Comparison of ENCODE assay signal across 8 cellular contexts in the genomic region with DNA sequence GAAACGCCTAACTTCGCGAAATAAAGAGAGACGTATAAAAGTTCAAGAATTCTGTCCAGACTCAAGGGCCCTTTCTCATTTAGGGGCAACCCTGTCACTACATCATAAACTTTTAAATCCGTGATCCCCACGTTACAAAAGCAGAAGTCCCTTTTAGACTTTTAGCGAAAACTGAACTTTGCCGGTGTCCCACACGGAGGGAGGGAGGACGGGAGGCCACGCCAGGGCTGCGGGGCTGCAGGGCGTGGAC. TPM values are rescaled to one million over a fixed set of nuclear protein-coding genes. Genes with fewer than 3 reads are reported as not detected.
DNase-seq lines count a peak whose midpoint lies in the region; ATAC-seq, FAIRE-seq and TF ChIP-seq lines count a peak whose summit lies in the region.

No MANE protein-coding gene starts in this region.

- no peak overlapping the region for H4K91ac ChIP-seq in H1 (replicated peaks; ENCODE audit: insufficient read length, low read length)

- H2BK120ac ChIP-seq in H1 (replicated peaks; ENCODE audit: low read depth, low read length), result no peak overlapping the region

- CTCF ChIA-PET in activated CD4-positive, alpha-beta T cell treated with anti-CD3 and anti-CD28 coated beads for 36 hours (lab: Charles Lee), result interaction anchor here (1.0 to 8.5 kb wide), 5 partner anchors 11 to 60 kb away, joined by 3 to 45 read pairs (median 5); no protein-coding TSS in a partner anchor
- CTCF ChIA-PET in H1 (lab: Charles Lee; ENCODE audit: partially characterized antibody), result interaction anchor here (1.2 to 2.4 kb wide), 5 partner anchors 10 to 361 kb away, joined by 3 to 12 read pairs (median 3); no protein-coding TSS in a partner anchor

- peak overlapping the region; percentile 75 for H3K4me3 Mint-ChIP-seq in activated CD4-positive, alpha-beta T cell treated with anti-CD3 and anti-CD28 coated beads for 36 hours

- H4K5ac ChIP-seq in H1 (ENCODE audit: insufficient read length, low read depth, low read length), result no peak overlapping the region

- peak overlapping the region; percentile 81 to 96 for H3K4me2 ChIP-seq in H1 (ENCODE audit: insufficient read depth in 1 of 2, low read depth in 2 of 2, low read length in 2 of 2)
- H3K4me2 ChIP-seq in Karpas-422 (ENCODE audit: low read depth, low read length, poor library complexity, severe bottlenecking), result no peak overlapping the region

- H3K23ac ChIP-seq in H1 (ENCODE audit: insufficient read length), result no peak overlapping the region

- H3K4me3 ChIP-seq in NT2/D1 (ENCODE audit: insufficient read length, low read depth) (peak overlapping the region; percentile 41), H1 (ENCODE audit: extremely low read depth in 1 of 4, insufficient read depth in 2 of 4, low read depth in 3 of 4, low read length in 4 of 4) (peak overlapping the region; percentile 50 to 86 (median 60)), pancreas (peak overlapping the region; percentile 47 to 63 (median 55)), Karpas-422 (ENCODE audit: low read length) (no peak overlapping the region)

- WGBS in H1 (ENCODE audit: extremely low coverage in 1 of 2, insufficient coverage in 1 of 2, insufficient read length in 1 of 2, insufficient replicate concordance in 2 of 2, low coverage in 1 of 2, low lambda C conversion rate in 2 of 2, missing lambda C conversion rate in 1 of 2), 2 experiments, result 4% methylated on average over 13 of the region's 13 CpGs; no CpG with 5 or more reads in 1 of the 2 experiments
- WGBS in pancreas, 2 donors, result 1% methylated on average over 13 of the region's 13 CpGs

- H3K36me3 Mint-ChIP-seq in activated CD4-positive, alpha-beta T cell treated with anti-CD3 and anti-CD28 coated beads for 36 hours (ENCODE audit: low read depth), result no peaks in the 10 kb centered on the region

- H2AFZ ChIP-seq in H1 (ENCODE audit: low read length) (peak overlapping the region; percentile 14; the same call in 1 of the 2 replicates), Karpas-422 (ENCODE audit: low read length) (no peak overlapping the region)

- no peaks in the 10 kb centered on the region for H3K9me3 ChIP-seq in NT2/D1 (ENCODE audit: insufficient read depth, low read length)
- H3K9me3 ChIP-seq in H1 (ENCODE audit: insufficient read depth in 2 of 2, low read depth in 1 of 2, low read length in 1 of 2), result no peaks in the 10 kb centered on the region
- H3K9me3 ChIP-seq in pancreas, result no peaks in the 10 kb centered on the region
- H3K9me3 ChIP-seq in Karpas-422 (ENCODE audit: low read length), result no peaks in the 10 kb centered on the region

- peaks cover 13% of the 10 kb centered on the region; the same call in 1 of the 2 replicates for H3K23me2 ChIP-seq in H1 (ENCODE audit: low read depth, low read length)

- H3K9ac ChIP-seq in NT2/D1 (ENCODE audit: insufficient read length, low read depth), result peak overlapping the region; percentile 56
- H3K9ac ChIP-seq in H1 (replicated peaks in 1 of 4; ENCODE audit: extremely low read depth in 1 of 4, low read depth in 3 of 4, low read length in 3 of 4), result 0 out of 7 replicates have a peak overlapping the region, but pooled peaks of 1 of the 4 experiments have one; percentile 19
- H3K9ac ChIP-seq in Karpas-422 (ENCODE audit: low read length), result no peak overlapping the region

- TF ChIP-seq POLR2A in H1 (IDR thresholded peaks at IDR 0.05; ENCODE audit: control extremely low read depth in 1 of 2, low read depth in 2 of 2, low read length in 2 of 2), result no peak

- H3K27me3 ChIP-seq in NT2/D1 (ENCODE audit: insufficient read depth, insufficient read length) (peaks cover 22% of the 10 kb centered on the region), H1 (replicated peaks in 1 of 4; ENCODE audit: control insufficient read depth in 3 of 4, extremely low read depth in 1 of 4, insufficient read depth in 3 of 4, low read length in 3 of 4) (peaks cover 5 to 19% (median 14%) of the 10 kb centered on the region in 4 experiments), pancreas (no peaks in the 10 kb centered on the region), Karpas-422 (ENCODE audit: low read length) (no peaks in the 10 kb centered on the region)

- no peak for DNase-seq in activated CD4-positive, alpha-beta T cell treated with anti-CD3 and anti-CD28 coated beads for 36 hours
- no peak for DNase-seq in activated CD4-positive, alpha-beta T cell treated with anti-CD3 and anti-CD28 coated beads for 1 hour
- DNase-seq in NT2/D1 (ENCODE audit: low read depth, low spot score) (no peak), H1 (ENCODE audit: low read depth in 1 of 2, low spot score in 2 of 2) (no peak), pancreas (no peak), GM03348 (ENCODE audit: low spot score) (no peak), Karpas-422 (no peak)
- DNase-seq in activated CD4-positive, CD25-positive, alpha-beta regulatory T cell (lab: John Stamatoyannopoulos, UW), result no peak

- no peak overlapping the region for H2BK12ac ChIP-seq in H1 (ENCODE audit: low read depth, low read length)

- no peak overlapping the region for H3K56ac ChIP-seq in H1 (replicated peaks; ENCODE audit: insufficient read length, low read depth, low read length)

- H3K36me3 ChIP-seq in NT2/D1 (ENCODE audit: insufficient read depth, insufficient read length, low read length), result no peaks in the 10 kb centered on the region
- no peaks in the 10 kb centered on the region for H3K36me3 ChIP-seq in H1 (ENCODE audit: control insufficient read depth in 2 of 4, insufficient read depth in 4 of 4, low read length in 3 of 4)
- H3K36me3 ChIP-seq in pancreas, result no peaks in the 10 kb centered on the region
- H3K36me3 ChIP-seq in Karpas-422 (ENCODE audit: insufficient read depth, low read length), result no peaks in the 10 kb centered on the region

- peaks cover 2% of the 10 kb centered on the region; the same call in 1 of the 2 replicates for H3K79me1 ChIP-seq in H1 (ENCODE audit: low read depth, low read length)

- no peak for TF ChIP-seq CTCF in H1 (IDR thresholded peaks at IDR 0.05; ENCODE audit: control extremely low read depth in 1 of 3, insufficient read depth in 1 of 3, low read depth in 1 of 3, low read length in 3 of 3)
- no peak for TF ChIP-seq CTCF in pancreas (IDR thresholded peaks at IDR 0.05)

- POLR2A ChIA-PET in activated CD4-positive, alpha-beta T cell treated with anti-CD3 and anti-CD28 coated beads for 36 hours (lab: Charles Lee), result no interaction called here
- POLR2A ChIA-PET in H1 (lab: Charles Lee; ENCODE audit: partially characterized antibody), result interaction anchor here (1.1 kb wide), 1 partner anchor 12 kb away, joined by 3 read pairs; no protein-coding TSS in a partner anchor

- no peaks in the 10 kb centered on the region for H3K9me2 ChIP-seq in Karpas-422 (replicated peaks; ENCODE audit: insufficient read depth, low read length)

- H4K20me1 ChIP-seq in H1 (replicated peaks in 1 of 2; ENCODE audit: control insufficient read depth in 1 of 2, insufficient read depth in 2 of 2, low read length in 2 of 2), result peaks cover 2 to 3% of the 10 kb centered on the region in 2 experiments
- H4K20me1 ChIP-seq in Karpas-422 (ENCODE audit: insufficient read depth, low read depth, low read length), result no peaks in the 10 kb centered on the region

- H3K27ac ChIP-seq in H1 (ENCODE audit: low read depth, low read length) (no peak overlapping the region), pancreas (peak overlapping the region in 1 of 4 donors; percentile 6), Karpas-422 (ENCODE audit: low read length) (no peak overlapping the region)

- no peak for FAIRE-seq in H1 (lab: Jason Lieb, UNC)
- no peak for FAIRE-seq in pancreas (lab: Jason Lieb, UNC)

- no peak overlapping the region; the same call in 1 of the 2 replicates for H2BK5ac ChIP-seq in H1 (ENCODE audit: low read depth, low read length)

- no peak overlapping the region; the same call in 1 of the 2 replicates for H3K18ac ChIP-seq in H1 (ENCODE audit: extremely low read depth, low read length)

- H3K27me3 Mint-ChIP-seq in activated CD4-positive, alpha-beta T cell treated with anti-CD3 and anti-CD28 coated beads for 36 hours, result peaks cover 38% of the 10 kb centered on the region

- peak overlapping the region; percentile 90; the same call in 1 of the 2 replicates for H4K8ac ChIP-seq in H1 (ENCODE audit: extremely low read depth, insufficient read depth, low read length)

- no peak for TF ChIP-seq RAD21 in H1 (IDR thresholded peaks at IDR 0.05 in 1 of 2, conservative IDR thresholded peaks at IDR 0.05 in 1 of 2; ENCODE audit: low read depth in 2 of 2, low read length in 2 of 2)

- ATAC-seq in activated CD4-positive, alpha-beta T cell treated with anti-CD3 and anti-CD28 coated beads for 36 hours, result no peak
- ATAC-seq in pancreas, result no peak

- no peak overlapping the region for H3K4ac ChIP-seq in H1 (replicated peaks; ENCODE audit: insufficient read length, low read depth, low read length)

- H3K27ac Mint-ChIP-seq in activated CD4-positive, alpha-beta T cell treated with anti-CD3 and anti-CD28 coated beads for 36 hours, result no peak overlapping the region

- H2AK5ac ChIP-seq in H1 (ENCODE audit: low read depth, low read length), result no peak overlapping the region

- H3K79me2 ChIP-seq in H1 (ENCODE audit: control insufficient read depth in 1 of 2, insufficient read depth in 2 of 2, low read length in 2 of 2) (peaks cover 6 to 30% of the 10 kb centered on the region in 2 experiments), Karpas-422 (ENCODE audit: low read length) (no peaks in the 10 kb centered on the region)

- no peak overlapping the region for H3K14ac ChIP-seq in H1 (ENCODE audit: insufficient read length)

- intact Hi-C loops in activated CD4-positive, alpha-beta T cell treated with anti-CD3 and anti-CD28 coated beads for 36 hours (cut with DNase I, micrococcal nuclease), result loop anchor here (2.0 to 5.0 kb wide), 3 partner anchors 23 to 302 kb away; no protein-coding TSS in a partner anchor
- intact Hi-C loops in pancreas (cut with DNase I), result no loop called here

- H2BK20ac ChIP-seq in H1 (ENCODE audit: low read length), result no peak overlapping the region

- H3K9me3 Mint-ChIP-seq in activated CD4-positive, alpha-beta T cell treated with anti-CD3 and anti-CD28 coated beads for 36 hours (ENCODE audit: low read depth), result no peaks in the 10 kb centered on the region

- 0 out of 2 replicates have a peak overlapping the region, but pooled peaks have one; percentile 8 for H2BK15ac ChIP-seq in H1 (ENCODE audit: low read length)

- H3K4me1 Mint-ChIP-seq in activated CD4-positive, alpha-beta T cell treated with anti-CD3 and anti-CD28 coated beads for 36 hours, result peaks cover 27% of the 10 kb centered on the region

- TF ChIP-seq EP300 in H1 (IDR thresholded peaks at IDR 0.05; ENCODE audit: borderline replicate concordance in 1 of 2, low read depth in 2 of 2, low read length in 2 of 2), result no peak

- H3K4me1 ChIP-seq in NT2/D1 (ENCODE audit: insufficient read depth, insufficient read length) (no peaks in the 10 kb centered on the region), H1 (replicated peaks in 1 of 4; ENCODE audit: control insufficient read depth in 3 of 4, insufficient read depth in 4 of 4, low read length in 3 of 4) (peaks cover 0 to 2% (median 0%) of the 10 kb centered on the region in 4 experiments; a peak in 2 of 7 replicates), pancreas (no peaks in the 10 kb centered on the region), Karpas-422 (ENCODE audit: low read length) (no peaks in the 10 kb centered on the region)

RNA-seq across cellular contexts. Expression of gene F2R, which starts 0.5 kb away (rescaled TPM):
- 1 to 10 TPM; 1.4 TPM for total RNA-seq in activated CD4-positive, alpha-beta T cell treated with anti-CD3 and anti-CD28 coated beads for 36 hours
- total RNA-seq in H1 (2021; fragmentation: NEBNext Ultra II Directional; extraction: Animal tissue kit (Norgen Biotek cat#: 25700)), result 23.8 and 25.0 TPM in 2 replicates
- polyA plus RNA-seq in H1 (2011; rRNA removed) (24.8 and 29.1 TPM in 2 replicates), pancreas (1 to 10 TPM in 1 of 2 donors, under 1 TPM in 1; 0.38 to 1.9 TPM)
- 21.8 TPM for polyA plus RNA-seq in H1 (2011; cell fraction: cytosol; rRNA removed)
- polyA plus RNA-seq in H1 (2011; cell fraction: nucleus; rRNA removed), result 23.8 TPM
- 13.1 to 19.7 TPM (median 17.0 TPM) in 4 replicates for polyA plus RNA-seq in H1 (2012, experiment 1 of 2)
- polyA plus RNA-seq in H1 (2012, experiment 2 of 2), result 5.9 TPM
- 36.9 TPM for polyA plus RNA-seq in H1 (2013, experiment 1 of 2)
- 40.1 TPM for polyA plus RNA-seq in H1 (2013, experiment 2 of 2)
- 47.0 and 57.9 TPM in 2 replicates for polyA minus RNA-seq in H1 (2011; rRNA and poly(A)+ RNA removed)
- 16.6 TPM for polyA minus RNA-seq in H1 (2011; cell fraction: cytosol; rRNA and poly(A)+ RNA removed)
- 30.5 TPM for polyA minus RNA-seq in H1 (2011; cell fraction: nucleus; rRNA and poly(A)+ RNA removed)
- total RNA-seq in pancreas, result 10 to 100 TPM in 1 of 6 donors, 1 to 10 TPM in 3, under 1 TPM in 2; 0.51 to 15.0 (median 1.8) TPM
- not detected in 2 replicates for total RNA-seq in Karpas-422 (2014; rRNA removed; shearing (Covaris generic); ENCODE audit: low replicate concordance)

Comparison
In these comparisons a context has a peak if more than half of its experiments do, and no peak if none do; other contexts are left out.
1. intact Hi-C loops: an anchor here in activated CD4-positive, alpha-beta T cell treated with anti-CD3 and anti-CD28 coated beads for 36 hours (2.0 to 5.0 kb wide); none called in pancreas.